ENCODE assay signal across 17 cellular contexts in genomic region chr11:64381350-64381749, GRCh38.
"Had no signal": no experiment of that assay in that cellular context is flagged by ENCODE, and none has a peak within 500 bp of the region (broad histone marks: within the 10 kb centered on the region; RNA-seq: fewer than 3 reads in every experiment).

No MANE protein-coding gene starts in this region.

- H3K9me3 ChIP-seq: esophagus squamous epithelium, gastroesophageal sphincter, right atrium auricular region, suprapubic skin, thyroid gland, upper lobe of left lung, uterus had no signal

- H3K27me3 ChIP-seq: gastroesophageal sphincter, right atrium auricular region, suprapubic skin, thyroid gland, upper lobe of left lung, uterus had no signal

- ATAC-seq: effector memory CD8-positive, alpha-beta T cell; gastroesophageal sphincter; left lobe of liver; naive thymus-derived CD8-positive, alpha-beta T cell had no signal

- H3K4me3 ChIP-seq: esophagus squamous epithelium, gastroesophageal sphincter, right atrium auricular region, smooth muscle cell, suprapubic skin, thyroid gland, upper lobe of left lung, uterus had no signal

- H3K4me2 ChIP-seq: smooth muscle cell had no signal

- DNase-seq: effector memory CD8-positive, alpha-beta T cell; esophagus squamous epithelium; foreskin fibroblast; glutamatergic neuron; mammary epithelial cell; posterior cingulate gyrus; stimulated activated CD4-positive, alpha-beta T cell treated with anti-CD3 and anti-CD28 coated beads, Interleukin-2, amount 100 ng/mL, for 48 hours; stimulated activated naive CD4-positive, alpha-beta T cell treated with Interleukin-2 at 50 U/mL for 16 hours; thyroid gland; upper lobe of left lung; uterus had no signal

- H3K4me1 ChIP-seq: thyroid gland, uterus had no signal

- H3K36me3 ChIP-seq: esophagus squamous epithelium, gastroesophageal sphincter, right atrium auricular region, suprapubic skin, thyroid gland, upper lobe of left lung, uterus had no signal

- H3K27ac ChIP-seq: esophagus squamous epithelium, gastroesophageal sphincter, right atrium auricular region, suprapubic skin, thyroid gland, upper lobe of left lung, uterus had no signal
